ENCODE assay signal across 8 cellular contexts in genomic region chr1:178725603-178726517, GRCh38. TPM values are rescaled to one million over a fixed set of nuclear protein-coding genes. Genes with fewer than 3 reads are reported as not detected.
DNase-seq lines count a peak whose midpoint lies in the region; ATAC-seq and TF ChIP-seq lines count a peak whose summit lies in the region.

No MANE protein-coding gene starts in this region.

- peak overlapping the region; percentile 92 for H3K4me3 ChIP-seq in A673 (ENCODE audit: low read depth, low read length, poor library complexity, severe bottlenecking)
- peak overlapping the region; percentile 96 for H3K4me3 ChIP-seq in coronary artery

- H3K4me1 ChIP-seq in A673 (ENCODE audit: insufficient read depth, low read length, poor library complexity, severe bottlenecking) = no peaks in the 10 kb centered on the region

- intact Hi-C loops in A673 (cut with micrococcal nuclease; ENCODE audit: unreplicated experiment) = no loop called here

- ATAC-seq in GM18861 (IDR thresholded peaks at IDR 0.05; ENCODE audit: unreplicated experiment) = peak; percentile 86
- ATAC-seq in HG03066 (IDR thresholded peaks at IDR 0.05; ENCODE audit: low read depth, unreplicated experiment) = peak; percentile 61

- H3K27ac ChIP-seq in A673 (ENCODE audit: low read depth, low read length, poor library complexity, severe bottlenecking) = peak overlapping the region; percentile 61
- H3K27ac ChIP-seq in coronary artery = peak overlapping the region in 1 of 2 donors; percentile 76

- no peaks in the 10 kb centered on the region for H3K36me3 ChIP-seq in A673 (ENCODE audit: insufficient read depth, low read length, poor library complexity, severe bottlenecking)

- no TSS peak for BruUV-seq in A673 (replicated peaks; lab: Mats Ljungman, UMichigan)

- H3K9me3 ChIP-seq in A673 (ENCODE audit: low read depth, low read length, poor library complexity, severe bottlenecking) = no peaks in the 10 kb centered on the region

- TF ChIP-seq CTCF in A673 (conservative IDR thresholded peaks at IDR 0.05; ENCODE audit: low read depth, low read length) = peak; percentile 21; the same call in 1 of the 2 replicates
- TF ChIP-seq CTCF in coronary artery (IDR thresholded peaks at IDR 0.05) = no peak

- H3K27me3 ChIP-seq in A673 (replicated peaks; ENCODE audit: insufficient read depth, low read depth, low read length, poor library complexity) = peaks cover 15% of the 10 kb centered on the region

- CTCF ChIA-PET in A673 (lab: Charles Lee) = no interaction called here

- POLR2A ChIA-PET in A673 (lab: Charles Lee; ENCODE audit: low non-redundant PET) = no interaction called here

- peak; percentile 78 for DNase-seq in A673 (ENCODE audit: low spot score)
- DNase-seq in NCI-H2196 treated with DMSO at 0.1 percent for 48 hours (lab: John Stamatoyannopoulos, UW; ENCODE audit: unreplicated experiment) = peak; percentile 81
- peak; percentile 56 to 62 for DNase-seq in activated CD4-positive, alpha-beta T cell treated with anti-CD3 and anti-CD28 coated beads for 4 hours
- no peak for DNase-seq in coronary artery (ENCODE audit: low spot score)
- peak; percentile 89 for DNase-seq in kidney glomerular epithelial cell (lab: John Stamatoyannopoulos, UW)
- peak; percentile 43 for DNase-seq in stimulated activated CD4-positive, alpha-beta T cell treated with anti-CD3 and anti-CD28 coated beads, Interleukin-1b, Interleukin-23, amount 100 ng/mL, for 48 hours

RNA-seq across cellular contexts. Expression of gene RALGPS2, which starts 0.8 kb away (rescaled TPM):
- total RNA-seq in A673 (2021) = 12.5 and 12.7 TPM in 2 replicates
